9 cellular contexts compared by ENCODE assay signal in genomic region chr7:129168219-129168991, GRCh38. TPM values are rescaled to one million over a fixed set of nuclear protein-coding genes. Genes with fewer than 3 reads are reported as not detected.
A peak's percentile ranks its signal among the peaks of the same experiment; 100 is the strongest.
DNase-seq lines count a peak whose midpoint lies in the region; ATAC-seq and TF ChIP-seq lines count a peak whose summit lies in the region.
"Had no signal": no experiment of that assay in that cellular context is flagged by ENCODE, and none has a peak within 500 bp of the region (broad histone marks: within the 10 kb centered on the region; RNA-seq: fewer than 3 reads in every experiment).

No MANE protein-coding gene starts in this region.

- no peaks in the 10 kb centered on the region for H4K20me1 ChIP-seq in osteoblast (ENCODE audit: insufficient read depth, low read length)

- peaks cover 0 to 22% (median 6%) of the 10 kb centered on the region in 3 donors for H3K4me1 ChIP-seq in esophagus squamous epithelium
- peaks cover 6% of the 10 kb centered on the region for H3K4me1 ChIP-seq in osteoblast (ENCODE audit: insufficient read depth, low read length)

- TF ChIP-seq CTCF in RWPE1 (conservative IDR thresholded peaks at IDR 0.05; ENCODE audit: low read depth) (no peak), esophagus squamous epithelium (IDR thresholded peaks at IDR 0.05) (no peak), osteoblast (IDR thresholded peaks at IDR 0.05; ENCODE audit: extremely low read depth, low read depth, low read length) (no peak)

- DNase-seq in DMS153 treated with DMSO at 0.1 percent for 48 hours (lab: John Stamatoyannopoulos, UW; ENCODE audit: unreplicated experiment) (peak; percentile 25), RWPE1 (ENCODE audit: low spot score) (peak; percentile 30), esophagus squamous epithelium (lab: John Stamatoyannopoulos, UW) (no peak), osteoblast (ENCODE audit: insufficient read length, low spot score, missing footprints) (peak; percentile 80), head of caudate nucleus (no peak), NCI-H345 (lab: John Stamatoyannopoulos, UW) (no peak)

- H3K4me3 ChIP-seq in esophagus squamous epithelium (peak overlapping the region; percentile 27 to 67 (median 50)), osteoblast (ENCODE audit: insufficient read depth, low read length) (peak overlapping the region; percentile 71)
- H3K4me3 ChIP-seq: lung had no signal

- H3K27me3 ChIP-seq in esophagus squamous epithelium (peaks cover 0 to 5% (median 0%) of the 10 kb centered on the region in 4 donors), osteoblast (ENCODE audit: insufficient read depth, low read length) (peaks cover 17% of the 10 kb centered on the region)

- CTCF ChIA-PET in RWPE1 (lab: Yijun Ruan, JAX) = interaction anchor here (0.5 kb wide), 2 partner anchors 45 to 742 kb away, joined by 3 read pairs; no protein-coding TSS in a partner anchor

- no peak for TF ChIP-seq POLR2A in esophagus squamous epithelium (IDR thresholded peaks at IDR 0.05)

- H3K9me3 ChIP-seq in esophagus squamous epithelium = no peaks in the 10 kb centered on the region
- no peaks in the 10 kb centered on the region for H3K9me3 ChIP-seq in osteoblast (ENCODE audit: low read depth, low read length)

- no peak overlapping the region for H2AFZ ChIP-seq in osteoblast (ENCODE audit: low read length)

- peak overlapping the region; percentile 81 for H3K4me2 ChIP-seq in osteoblast (ENCODE audit: insufficient read depth, low read length)

- ATAC-seq in HG02885 (IDR thresholded peaks at IDR 0.05; ENCODE audit: poor library complexity, unreplicated experiment) (no peak), HG03039 (IDR thresholded peaks at IDR 0.05; ENCODE audit: unreplicated experiment) (no peak)

- H3K27ac ChIP-seq in RWPE1 (no peak overlapping the region), esophagus squamous epithelium (peak overlapping the region in 2 of 4 donors; percentile 32 to 48), osteoblast (ENCODE audit: low read depth, low read length) (no peak overlapping the region)

- POLR2A ChIA-PET in RWPE1 (lab: Yijun Ruan, JAX; ENCODE audit: low non-redundant PET) = no interaction called here

- 46 to 58% methylated on average over 15 to 17 of the region's 19 CpGs for WGBS in esophagus squamous epithelium, 2 donors

- H3K36me3 ChIP-seq in esophagus squamous epithelium (no peaks in the 10 kb centered on the region), osteoblast (ENCODE audit: insufficient read depth, low read length) (no peaks in the 10 kb centered on the region)

- no peaks in the 10 kb centered on the region for H3K79me2 ChIP-seq in osteoblast (ENCODE audit: insufficient read depth, low read length)

- intact Hi-C loops in esophagus squamous epithelium (cut with DNase I) = no loop called here
- intact Hi-C loops in head of caudate nucleus (cut with DNase I) = no loop called here

RNA-seq across cellular contexts. Expression of gene SMO, which starts 20.0 kb away (rescaled TPM):
- total RNA-seq in esophagus squamous epithelium (10 to 100 TPM in 3 of 4 donors, 1 to 10 TPM in 1; 9.2 to 18.4 (median 10.4) TPM), osteoblast (19.9 and 23.9 TPM in 2 replicates)

RNA-seq across cellular contexts. Expression of gene TSPAN33, which starts 23.9 kb away (rescaled TPM):
- total RNA-seq in esophagus squamous epithelium = 1 to 10 TPM in 3 of 4 donors, under 1 TPM in 1; 0.44 to 5.9 (median 4.0) TPM
- under 0.01 and 0.36 TPM in 2 replicates for total RNA-seq in osteoblast

RNA-seq across cellular contexts. Expression of gene AHCYL2, which starts 56.4 kb away (rescaled TPM):
- total RNA-seq in esophagus squamous epithelium = 10 to 100 TPM; 10.8 to 14.0 (median 13.7) TPM
- total RNA-seq in osteoblast = 10.1 and 11.2 TPM in 2 replicates

Comparison
In these comparisons a context has a peak if more than half of its experiments do, and no peak if none do; other contexts are left out.
1. DNase-seq: peak in DMS153 treated with DMSO at 0.1 percent for 48 hours (single experiment), RWPE1 (single experiment) and osteoblast (single experiment); none in esophagus squamous epithelium (single experiment), head of caudate nucleus (0 of 42) and NCI-H345 (single experiment).